ENCODE assay signal across 9 cellular contexts in the genomic region with DNA sequence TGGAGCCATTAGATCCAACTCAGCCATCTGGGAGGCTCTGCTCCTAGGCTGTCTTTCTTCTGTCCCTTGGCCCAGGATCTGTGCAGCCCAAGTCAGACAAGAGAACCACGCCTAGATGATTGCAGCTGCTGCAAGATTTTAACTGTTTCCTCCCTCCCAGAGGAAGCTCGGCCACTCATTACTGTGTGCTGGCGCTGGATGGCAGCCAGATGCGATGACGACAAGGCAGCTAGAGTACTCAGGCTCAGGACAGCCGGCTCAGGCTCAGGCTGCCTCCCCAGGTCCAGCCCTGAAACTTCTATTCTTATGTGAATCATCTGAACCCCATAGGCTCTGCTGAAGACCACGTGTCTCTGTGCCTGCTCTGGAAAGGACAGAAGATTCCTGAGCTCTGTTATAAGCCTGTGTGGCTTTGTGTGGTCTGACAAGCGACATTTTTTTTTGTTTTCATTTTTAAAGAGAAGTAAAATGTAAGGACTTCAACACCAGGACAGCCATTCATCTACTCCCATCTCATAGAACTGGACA. TPM values are rescaled to one million over a fixed set of nuclear protein-coding genes. Genes with fewer than 3 reads are reported as not detected.
A peak's percentile ranks its signal among the peaks of the same experiment; 100 is the strongest.
DNase-seq lines count a peak whose midpoint lies in the region; ATAC-seq, FAIRE-seq and TF ChIP-seq lines count a peak whose summit lies in the region.
"Had no signal": no experiment of that assay in that cellular context is flagged by ENCODE, and none has a peak within 500 bp of the region (broad histone marks: within the 10 kb centered on the region; RNA-seq: fewer than 3 reads in every experiment).

No MANE protein-coding gene starts in this region.

- DNase-seq in stimulated activated CD4-positive, alpha-beta T cell treated with anti-CD3 and anti-CD28 coated beads, Interleukin-12 subunit alpha, Interleukin-12 subunit beta, amount 100 ng/mL, for 4 hours, result peak; percentile 6
- no peak for DNase-seq in stimulated activated CD4-positive, alpha-beta T cell treated with anti-CD3 and anti-CD28 coated beads, Interleukin-4, amount 100 ng/mL, for 24 hours
- peak; percentile 92 for DNase-seq in NCI-H2227 (lab: John Stamatoyannopoulos, UW; ENCODE audit: unreplicated experiment)
- DNase-seq in activated CD4-positive, alpha-beta memory T cell treated with anti-CD3 and anti-CD28 coated beads for 36 hours, result peak; percentile 62
- DNase-seq in fibroblast of pulmonary artery (ENCODE audit: low read depth), result peak; percentile 98
- no peak for DNase-seq in natural killer cell treated with Interleukin-12 subunit alpha and Interleukin-12 subunit beta and Interleukin-15 and Interleukin-18, amount 100 ng/mL, for 72 hours (ENCODE audit: low spot score)
- DNase-seq in urothelium cell line (ENCODE audit: low spot score), result peak; percentile 89

- H3K9me3 Mint-ChIP-seq in activated CD4-positive, alpha-beta memory T cell treated with anti-CD3 and anti-CD28 coated beads for 36 hours, result no peaks in the 10 kb centered on the region
- no peaks in the 10 kb centered on the region for H3K9me3 Mint-ChIP-seq in natural killer cell treated with Interleukin-12 subunit alpha and Interleukin-12 subunit beta and Interleukin-15 and Interleukin-18, amount 100 ng/mL, for 72 hours

- H3K36me3 Mint-ChIP-seq in activated CD4-positive, alpha-beta memory T cell treated with anti-CD3 and anti-CD28 coated beads for 36 hours, result no peaks in the 10 kb centered on the region
- no peaks in the 10 kb centered on the region for H3K36me3 Mint-ChIP-seq in natural killer cell treated with Interleukin-12 subunit alpha and Interleukin-12 subunit beta and Interleukin-15 and Interleukin-18, amount 100 ng/mL, for 72 hours

- peak; percentile 79 for ATAC-seq in HG03095 (IDR thresholded peaks at IDR 0.05; ENCODE audit: unreplicated experiment)
- peak; percentile 67 to 85 for ATAC-seq in natural killer cell treated with Interleukin-12 subunit alpha and Interleukin-12 subunit beta and Interleukin-15 and Interleukin-18, amount 100 ng/mL, for 72 hours

- H3K4me3 ChIP-seq in fibroblast of pulmonary artery (replicated peaks; ENCODE audit: low read depth, low read length), result peak overlapping the region; percentile 75

- CTCF ChIA-PET in activated CD4-positive, alpha-beta memory T cell treated with anti-CD3 and anti-CD28 coated beads for 36 hours (lab: Charles Lee), result no interaction called here

- no peak overlapping the region for H3K4me3 Mint-ChIP-seq in activated CD4-positive, alpha-beta memory T cell treated with anti-CD3 and anti-CD28 coated beads for 36 hours
- H3K4me3 Mint-ChIP-seq in natural killer cell treated with Interleukin-12 subunit alpha and Interleukin-12 subunit beta and Interleukin-15 and Interleukin-18, amount 100 ng/mL, for 72 hours, result peak overlapping the region; percentile 33

- no peak overlapping the region for H3K27ac Mint-ChIP-seq in activated CD4-positive, alpha-beta memory T cell treated with anti-CD3 and anti-CD28 coated beads for 36 hours
- peak overlapping the region in 1 of 2 donors; percentile 12 for H3K27ac Mint-ChIP-seq in natural killer cell treated with Interleukin-12 subunit alpha and Interleukin-12 subunit beta and Interleukin-15 and Interleukin-18, amount 100 ng/mL, for 72 hours

- POLR2A ChIA-PET in activated CD4-positive, alpha-beta memory T cell treated with anti-CD3 and anti-CD28 coated beads for 36 hours (lab: Charles Lee), result no interaction called here

- no peaks in the 10 kb centered on the region for H3K27me3 Mint-ChIP-seq in activated CD4-positive, alpha-beta memory T cell treated with anti-CD3 and anti-CD28 coated beads for 36 hours
- no peaks in the 10 kb centered on the region for H3K27me3 Mint-ChIP-seq in natural killer cell treated with Interleukin-12 subunit alpha and Interleukin-12 subunit beta and Interleukin-15 and Interleukin-18, amount 100 ng/mL, for 72 hours

- intact Hi-C loops in activated CD4-positive, alpha-beta memory T cell treated with anti-CD3 and anti-CD28 coated beads for 36 hours (cut with micrococcal nuclease), result no loop called here

- peaks cover 8% of the 10 kb centered on the region for H3K4me1 Mint-ChIP-seq in activated CD4-positive, alpha-beta memory T cell treated with anti-CD3 and anti-CD28 coated beads for 36 hours (ENCODE audit: low read depth)
- peaks cover 3 to 5% of the 10 kb centered on the region in 2 donors for H3K4me1 Mint-ChIP-seq in natural killer cell treated with Interleukin-12 subunit alpha and Interleukin-12 subunit beta and Interleukin-15 and Interleukin-18, amount 100 ng/mL, for 72 hours (ENCODE audit: low read depth in 2 of 2)

- no peak for TF ChIP-seq CTCF in fibroblast of pulmonary artery (IDR thresholded peaks at IDR 0.05; ENCODE audit: low read length, missing control alignments)

- no peak for FAIRE-seq in urothelium cell line (lab: Jason Lieb, UNC)
- FAIRE-seq: GM18507 had no signal

RNA-seq across cellular contexts. Expression of gene FBXW10B, which starts 32.1 kb away (rescaled TPM):
- total RNA-seq in activated CD4-positive, alpha-beta memory T cell treated with anti-CD3 and anti-CD28 coated beads for 36 hours, result 1 to 10 TPM; 1.0 to 1.1 TPM
- total RNA-seq in natural killer cell treated with Interleukin-12 subunit alpha and Interleukin-12 subunit beta and Interleukin-15 and Interleukin-18, amount 100 ng/mL, for 72 hours, result 1 to 10 TPM; 2.0 TPM

RNA-seq across cellular contexts. Expression of gene TRIM16, which starts 32.5 kb away (rescaled TPM):
- 10 to 100 TPM; 13.7 to 15.0 TPM for total RNA-seq in activated CD4-positive, alpha-beta memory T cell treated with anti-CD3 and anti-CD28 coated beads for 36 hours
- total RNA-seq in natural killer cell treated with Interleukin-12 subunit alpha and Interleukin-12 subunit beta and Interleukin-15 and Interleukin-18, amount 100 ng/mL, for 72 hours, result 10 to 100 TPM in 1 of 2 donors, 1 to 10 TPM in 1; 6.1 to 15.1 TPM

RNA-seq across cellular contexts. Expression of gene ZNF286A, which starts 47.9 kb away (rescaled TPM):
- total RNA-seq in activated CD4-positive, alpha-beta memory T cell treated with anti-CD3 and anti-CD28 coated beads for 36 hours, result 10 to 100 TPM; 22.9 to 24.5 TPM
- total RNA-seq in natural killer cell treated with Interleukin-12 subunit alpha and Interleukin-12 subunit beta and Interleukin-15 and Interleukin-18, amount 100 ng/mL, for 72 hours, result 10 to 100 TPM; 25.5 to 25.9 TPM

Comparison
In these comparisons a context has a peak if more than half of its experiments do, and no peak if none do; other contexts are left out.
1. DNase-seq: peak in stimulated activated CD4-positive, alpha-beta T cell treated with anti-CD3 and anti-CD28 coated beads, Interleukin-12 subunit alpha, Interleukin-12 subunit beta, amount 100 ng/mL, for 4 hours (single experiment), NCI-H2227 (single experiment), activated CD4-positive, alpha-beta memory T cell treated with anti-CD3 and anti-CD28 coated beads for 36 hours (single experiment), fibroblast of pulmonary artery (single experiment) and urothelium cell line (single experiment); none in stimulated activated CD4-positive, alpha-beta T cell treated with anti-CD3 and anti-CD28 coated beads, Interleukin-4, amount 100 ng/mL, for 24 hours (single experiment) and natural killer cell treated with Interleukin-12 subunit alpha and Interleukin-12 subunit beta and Interleukin-15 and Interleukin-18, amount 100 ng/mL, for 72 hours (single experiment).